Comparison of ENCODE assay signal across 20 cellular contexts in genomic region chr4:20298986-20299385, GRCh38. TPM values are rescaled to one million over a fixed set of nuclear protein-coding genes. Genes with fewer than 3 reads are reported as not detected.
"Had no signal": no experiment of that assay in that cellular context is flagged by ENCODE, and none has a peak within 500 bp of the region (broad histone marks: within the 10 kb centered on the region; RNA-seq: fewer than 3 reads in every experiment).

No MANE protein-coding gene starts in this region.

- DNase-seq: left ventricle myocardium inferior; mucosa of descending colon; naive thymus-derived CD4-positive, alpha-beta T cell; pancreas; retina; right cardiac atrium; small intestine; spleen; stimulated activated CD4-positive, alpha-beta T cell treated with anti-CD3 and anti-CD28 coated beads, Interleukin-4, amount 100 ng/mL, for 24 hours; stimulated activated naive CD4-positive, alpha-beta T cell; tibial artery; upper lobe of right lung had no signal

- H3K4me3 ChIP-seq: left ventricle myocardium inferior, lung, mucosa of descending colon, pancreas, prostate gland, spleen, suprapubic skin, tibial artery, upper lobe of right lung had no signal

- H3K4me1 ChIP-seq: left ventricle myocardium inferior, pancreas, prostate gland, suprapubic skin, upper lobe of right lung had no signal

- H3K27ac Mint-ChIP-seq: naive thymus-derived CD4-positive, alpha-beta T cell; natural killer cell treated with Interleukin-12 subunit alpha and Interleukin-12 subunit beta and Interleukin-15 and Interleukin-18, amount 100 ng/mL, for 72 hours; stimulated activated effector memory CD8-positive, alpha-beta T cell treated with anti-CD3 and anti-CD28 coated beads, Interleukin-12 subunit alpha, Interleukin-12 subunit beta, amount 100 ng/mL, for 72 hours; stimulated activated naive CD8-positive, alpha-beta T cell treated with anti-CD3 and anti-CD28 coated beads, Interleukin-15, Interleukin-2, amounts not matched to agents 100 ng/mL and 50 ng/mL, for 24 hours had no signal

- ATAC-seq: mucosa of descending colon; naive thymus-derived CD4-positive, alpha-beta T cell; natural killer cell treated with Interleukin-12 subunit alpha and Interleukin-12 subunit beta and Interleukin-15 and Interleukin-18, amount 100 ng/mL, for 72 hours; pancreas; right cardiac atrium; sciatic nerve; stimulated activated effector memory CD8-positive, alpha-beta T cell treated with anti-CD3 and anti-CD28 coated beads, Interleukin-12 subunit alpha, Interleukin-12 subunit beta, amount 100 ng/mL, for 72 hours; upper lobe of right lung had no signal

- H3K9me3 ChIP-seq: left ventricle myocardium inferior, mucosa of descending colon, pancreas, prostate gland, spleen, suprapubic skin, thoracic aorta, tibial artery, upper lobe of right lung had no signal

- H3K4me1 Mint-ChIP-seq: naive thymus-derived CD4-positive, alpha-beta T cell; stimulated activated effector memory CD8-positive, alpha-beta T cell treated with anti-CD3 and anti-CD28 coated beads, Interleukin-12 subunit alpha, Interleukin-12 subunit beta, amount 100 ng/mL, for 72 hours had no signal

- H3K4me3 Mint-ChIP-seq: naive thymus-derived CD4-positive, alpha-beta T cell; natural killer cell treated with Interleukin-12 subunit alpha and Interleukin-12 subunit beta and Interleukin-15 and Interleukin-18, amount 100 ng/mL, for 72 hours; stimulated activated effector memory CD8-positive, alpha-beta T cell treated with anti-CD3 and anti-CD28 coated beads, Interleukin-12 subunit alpha, Interleukin-12 subunit beta, amount 100 ng/mL, for 72 hours; stimulated activated naive CD8-positive, alpha-beta T cell treated with anti-CD3 and anti-CD28 coated beads, Interleukin-15, Interleukin-2, amounts not matched to agents 100 ng/mL and 50 ng/mL, for 24 hours had no signal

- H3K36me3 Mint-ChIP-seq: naive thymus-derived CD4-positive, alpha-beta T cell; natural killer cell treated with Interleukin-12 subunit alpha and Interleukin-12 subunit beta and Interleukin-15 and Interleukin-18, amount 100 ng/mL, for 72 hours; stimulated activated effector memory CD8-positive, alpha-beta T cell treated with anti-CD3 and anti-CD28 coated beads, Interleukin-12 subunit alpha, Interleukin-12 subunit beta, amount 100 ng/mL, for 72 hours had no signal

- H3K27me3 Mint-ChIP-seq: natural killer cell treated with Interleukin-12 subunit alpha and Interleukin-12 subunit beta and Interleukin-15 and Interleukin-18, amount 100 ng/mL, for 72 hours; stimulated activated naive CD8-positive, alpha-beta T cell treated with anti-CD3 and anti-CD28 coated beads, Interleukin-15, Interleukin-2, amounts not matched to agents 100 ng/mL and 50 ng/mL, for 24 hours had no signal

- H3K27me3 ChIP-seq: pancreas, spleen, suprapubic skin, tibial artery, upper lobe of right lung had no signal

- H3K36me3 ChIP-seq: left ventricle myocardium inferior, pancreas, prostate gland, spleen, suprapubic skin, thoracic aorta, tibial artery, upper lobe of right lung had no signal

- H3K27ac ChIP-seq: left ventricle myocardium inferior, pancreas, prostate gland, spleen, suprapubic skin, thoracic aorta, tibial artery, upper lobe of right lung had no signal

RNA-seq across cellular contexts. Expression of gene SLIT2, which starts 47.3 kb away (rescaled TPM):
- total RNA-seq: naive thymus-derived CD4-positive, alpha-beta T cell; natural killer cell treated with Interleukin-12 subunit alpha and Interleukin-12 subunit beta and Interleukin-15 and Interleukin-18, amount 100 ng/mL, for 72 hours had no signal
- polyA plus RNA-seq: naive thymus-derived CD4-positive, alpha-beta T cell had no signal
